ENCODE assay signal across 15 cellular contexts in the genomic region with DNA sequence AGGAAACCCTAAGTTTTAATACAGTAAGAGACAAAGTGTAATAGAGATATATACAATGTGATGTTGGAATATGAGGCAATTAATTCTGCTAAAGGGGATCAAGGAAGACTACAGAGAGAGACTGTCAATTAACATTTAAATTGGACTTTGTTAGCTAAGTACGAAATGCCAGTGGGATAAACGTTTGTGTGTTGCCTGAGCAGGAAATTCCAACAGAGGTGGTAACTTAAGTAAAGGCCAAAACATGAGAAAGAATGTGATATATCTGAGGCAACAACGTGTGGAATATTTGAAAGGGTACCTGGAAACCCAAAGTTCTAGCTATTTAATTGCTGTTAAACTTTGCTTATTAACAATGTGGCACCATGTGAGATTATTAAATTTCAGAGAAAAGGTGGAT.
"Had no signal": no experiment of that assay in that cellular context is flagged by ENCODE, and none has a peak within 500 bp of the region (broad histone marks: within the 10 kb centered on the region; RNA-seq: fewer than 3 reads in every experiment).

No MANE protein-coding gene starts in this region.

- H3K9me3 ChIP-seq: body of pancreas, pancreas, tibial artery had no signal

- H3K27ac Mint-ChIP-seq: activated CD8-positive, alpha-beta T cell treated with anti-CD3 and anti-CD28 coated beads, Interleukin-2, amount 10 ng/mL, durations not matched to agents 7 days and 5 days; activated naive CD4-positive, alpha-beta T cell treated with anti-CD3 and anti-CD28 coated beads for 36 hours; activated T-helper 1 cell treated with anti-CD3 and anti-CD28 coated beads, Interleukin-12 subunit alpha, Interleukin-12 subunit beta, Interleukin-2, Interleukin-4 antibody, amounts not matched to agents 30 ng/mL and 10 ng/mL and 1 ng/mL, durations not matched to agents 14 hours and 24 hours and 36 hours; stimulated activated effector memory CD8-positive, alpha-beta T cell treated with anti-CD3 and anti-CD28 coated beads, Interleukin-12 subunit alpha, Interleukin-12 subunit beta, amount 100 ng/mL, for 72 hours had no signal

- H3K4me3 Mint-ChIP-seq: activated CD8-positive, alpha-beta T cell treated with anti-CD3 and anti-CD28 coated beads, Interleukin-2, amount 10 ng/mL, durations not matched to agents 7 days and 5 days; activated naive CD4-positive, alpha-beta T cell treated with anti-CD3 and anti-CD28 coated beads for 36 hours; activated T-helper 1 cell treated with anti-CD3 and anti-CD28 coated beads, Interleukin-12 subunit alpha, Interleukin-12 subunit beta, Interleukin-2, Interleukin-4 antibody, amounts not matched to agents 30 ng/mL and 10 ng/mL and 1 ng/mL, durations not matched to agents 14 hours and 24 hours and 36 hours; central memory CD8-positive, alpha-beta T cell; neural crest cell; stimulated activated effector memory CD8-positive, alpha-beta T cell treated with anti-CD3 and anti-CD28 coated beads, Interleukin-12 subunit alpha, Interleukin-12 subunit beta, amount 100 ng/mL, for 72 hours had no signal

- H3K36me3 ChIP-seq: pancreas, tibial artery had no signal

- ATAC-seq: activated CD8-positive, alpha-beta T cell treated with anti-CD3 and anti-CD28 coated beads, Interleukin-2, amount 10 ng/mL, durations not matched to agents 7 days and 5 days; body of pancreas; left lobe of liver; stimulated activated effector memory CD8-positive, alpha-beta T cell treated with anti-CD3 and anti-CD28 coated beads, Interleukin-12 subunit alpha, Interleukin-12 subunit beta, amount 100 ng/mL, for 72 hours had no signal

- H3K4me1 Mint-ChIP-seq: central memory CD8-positive, alpha-beta T cell; stimulated activated effector memory CD8-positive, alpha-beta T cell treated with anti-CD3 and anti-CD28 coated beads, Interleukin-12 subunit alpha, Interleukin-12 subunit beta, amount 100 ng/mL, for 72 hours had no signal

- H3K27me3 ChIP-seq: body of pancreas, pancreas, tibial artery had no signal

- H3K27ac ChIP-seq: body of pancreas, epithelial cell of prostate, pancreas, skin epidermis, tibial artery had no signal

- H3K4me1 ChIP-seq: body of pancreas, pancreas, tibial artery had no signal

- H3K36me3 Mint-ChIP-seq: stimulated activated effector memory CD8-positive, alpha-beta T cell treated with anti-CD3 and anti-CD28 coated beads, Interleukin-12 subunit alpha, Interleukin-12 subunit beta, amount 100 ng/mL, for 72 hours had no signal

- H3K4me3 ChIP-seq: body of pancreas, pancreas, skin epidermis, tibial artery had no signal

- DNase-seq: activated CD8-positive, alpha-beta T cell treated with anti-CD3 and anti-CD28 coated beads, Interleukin-2, amount 10 ng/mL, durations not matched to agents 7 days and 5 days; activated naive CD4-positive, alpha-beta T cell treated with anti-CD3 and anti-CD28 coated beads for 36 hours; body of pancreas; effector memory CD4-positive, alpha-beta T cell; pancreas; retina; T-helper 9 cell; tibial artery had no signal

- H3K27me3 Mint-ChIP-seq: central memory CD8-positive, alpha-beta T cell had no signal
